7 cellular contexts compared by ENCODE assay signal in genomic region chr7:154946166-154946565, GRCh38.
"Had no signal": no experiment of that assay in that cellular context is flagged by ENCODE, and none has a peak within 500 bp of the region (broad histone marks: within the 10 kb centered on the region; RNA-seq: fewer than 3 reads in every experiment).

No MANE protein-coding gene starts in this region.

- DNase-seq: GDM1, GF-D8 had no signal

- H3K4me3 ChIP-seq: GM12878 had no signal

- FAIRE-seq: G401.6, GM12878, GM12891, GM12892, GM18507 had no signal
